9 cellular contexts compared by ENCODE assay signal in the genomic region with DNA sequence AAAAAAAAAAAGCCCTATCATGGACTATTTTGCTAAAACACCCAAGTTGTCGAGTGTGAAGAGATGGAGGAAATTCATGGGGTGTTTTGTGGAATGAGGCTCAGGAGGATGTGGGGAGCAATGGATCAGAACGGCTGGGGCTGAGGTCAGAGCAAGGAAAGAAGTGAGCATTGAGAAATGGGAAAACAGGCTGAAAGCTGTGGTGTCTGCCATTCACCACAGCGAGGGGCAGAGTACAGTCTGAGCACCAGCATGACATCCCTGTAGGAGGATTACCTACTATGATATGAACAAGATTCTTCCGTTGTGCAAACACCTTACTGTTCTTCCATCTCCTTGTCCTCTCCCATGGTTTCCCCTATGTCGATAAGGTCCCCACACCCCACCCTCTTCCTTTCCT.
"Had no signal": no experiment of that assay in that cellular context is flagged by ENCODE, and none has a peak within 500 bp of the region (broad histone marks: within the 10 kb centered on the region; RNA-seq: fewer than 3 reads in every experiment).

No MANE protein-coding gene starts in this region.

- H3K36me3 Mint-ChIP-seq: IgD-negative memory B cell had no signal

- DNase-seq: IMR-90, KBM-7, KG1 had no signal

- H3K4me2 ChIP-seq: KMS-11 had no signal

- H3K27ac ChIP-seq: HL-60, KMS-11 had no signal

- H3K4me3 ChIP-seq: K562 had no signal

- H3K27me3 Mint-ChIP-seq: IgD-negative memory B cell had no signal

- FAIRE-seq: HepG2, HTR-8/SVneo, K562 had no signal

- H3K4me3 Mint-ChIP-seq: IgD-negative memory B cell had no signal

- ATAC-seq: HepG2, K562 had no signal

- H3K9ac ChIP-seq: KMS-11 had no signal
